1 cellular context compared by ENCODE assay signal in genomic region chr17:81034779-81035388, GRCh38.
TF ChIP-seq lines count a peak whose summit lies in the region.

A gene with protein sequence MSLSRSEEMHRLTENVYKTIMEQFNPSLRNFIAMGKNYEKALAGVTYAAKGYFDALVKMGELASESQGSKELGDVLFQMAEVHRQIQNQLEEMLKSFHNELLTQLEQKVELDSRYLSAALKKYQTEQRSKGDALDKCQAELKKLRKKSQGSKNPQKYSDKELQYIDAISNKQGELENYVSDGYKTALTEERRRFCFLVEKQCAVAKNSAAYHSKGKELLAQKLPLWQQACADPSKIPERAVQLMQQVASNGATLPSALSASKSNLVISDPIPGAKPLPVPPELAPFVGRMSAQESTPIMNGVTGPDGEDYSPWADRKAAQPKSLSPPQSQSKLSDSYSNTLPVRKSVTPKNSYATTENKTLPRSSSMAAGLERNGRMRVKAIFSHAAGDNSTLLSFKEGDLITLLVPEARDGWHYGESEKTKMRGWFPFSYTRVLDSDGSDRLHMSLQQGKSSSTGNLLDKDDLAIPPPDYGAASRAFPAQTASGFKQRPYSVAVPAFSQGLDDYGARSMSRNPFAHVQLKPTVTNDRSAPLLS (plus strand): TSS chr17:81035151. CDS start chr17:81035255, 104 bp downstream.

TF ChIP-seq in HEK293, 187 proteins besides CTCF, POLR2A, EP300 and RAD21 (continued from another document and continues in another):
- TF ChIP-seq, protein P1, sequence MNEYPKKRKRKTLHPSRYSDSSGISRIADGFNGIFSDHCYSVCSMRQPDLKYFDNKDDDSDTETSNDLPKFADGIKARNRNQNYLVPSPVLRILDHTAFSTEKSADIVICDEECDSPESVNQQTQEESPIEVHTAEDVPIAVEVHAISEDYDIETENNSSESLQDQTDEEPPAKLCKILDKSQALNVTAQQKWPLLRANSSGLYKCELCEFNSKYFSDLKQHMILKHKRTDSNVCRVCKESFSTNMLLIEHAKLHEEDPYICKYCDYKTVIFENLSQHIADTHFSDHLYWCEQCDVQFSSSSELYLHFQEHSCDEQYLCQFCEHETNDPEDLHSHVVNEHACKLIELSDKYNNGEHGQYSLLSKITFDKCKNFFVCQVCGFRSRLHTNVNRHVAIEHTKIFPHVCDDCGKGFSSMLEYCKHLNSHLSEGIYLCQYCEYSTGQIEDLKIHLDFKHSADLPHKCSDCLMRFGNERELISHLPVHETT (tag by site-specific recombination; IDR thresholded peaks at IDR 0.05): no peak
- TF ChIP-seq PRDM2 (tag by site-specific recombination; IDR thresholded peaks at IDR 0.05; ENCODE audit: borderline replicate concordance) (no peak), ZNF394 (tag by site-specific recombination; IDR thresholded peaks at IDR 0.05; ENCODE audit: borderline replicate concordance) (no peak), ZNF292 (tag by site-specific recombination; IDR thresholded peaks at IDR 0.05; ENCODE audit: borderline replicate concordance, low read depth) (no peak), ZSCAN30 (tag by site-specific recombination; IDR thresholded peaks at IDR 0.05) (no peak), ZFP69B (tag by site-specific recombination; IDR thresholded peaks at IDR 0.05) (no peak), SCRT2 (tag by site-specific recombination; IDR thresholded peaks at IDR 0.05) (no peak), ZNF311 (tag by site-specific recombination; IDR thresholded peaks at IDR 0.05; ENCODE audit: borderline replicate concordance) (no peak), ZNF501 (tag by site-specific recombination; IDR thresholded peaks at IDR 0.05) (no peak), RBAK (tag by site-specific recombination; IDR thresholded peaks at IDR 0.05) (no peak), ZNF548 (tag by site-specific recombination; IDR thresholded peaks at IDR 0.05) (no peak), ZNF354C (tag by site-specific recombination; IDR thresholded peaks at IDR 0.05; ENCODE audit: borderline replicate concordance, low read depth) (no peak), ZNF776 (tag by site-specific recombination; IDR thresholded peaks at IDR 0.05; ENCODE audit: borderline replicate concordance) (no peak), PRDM10 (tag by site-specific recombination; IDR thresholded peaks at IDR 0.05) (peak; percentile 77), GLI4 (tag by site-specific recombination; IDR thresholded peaks at IDR 0.05) (no peak), ZBTB8A (tag by site-specific recombination; IDR thresholded peaks at IDR 0.05) (peak; percentile 52), YY1 (tag by site-specific recombination; IDR thresholded peaks at IDR 0.05) (no peak), ZBTB49 (tag by site-specific recombination; IDR thresholded peaks at IDR 0.05; ENCODE audit: low read depth) (no peak), ZNF366 (tag by site-specific recombination; conservative IDR thresholded peaks at IDR 0.05) (no peak), SALL2 (tag by site-specific recombination; IDR thresholded peaks at IDR 0.05; ENCODE audit: borderline replicate concordance) (no peak), ZNF560 (tag by site-specific recombination; IDR thresholded peaks at IDR 0.05; ENCODE audit: borderline replicate concordance) (no peak), REST (tag by site-specific recombination; IDR thresholded peaks at IDR 0.05) (no peak), ZNF488 (tag by site-specific recombination; IDR thresholded peaks at IDR 0.05) (no peak)
- TF ChIP-seq, protein P2, sequence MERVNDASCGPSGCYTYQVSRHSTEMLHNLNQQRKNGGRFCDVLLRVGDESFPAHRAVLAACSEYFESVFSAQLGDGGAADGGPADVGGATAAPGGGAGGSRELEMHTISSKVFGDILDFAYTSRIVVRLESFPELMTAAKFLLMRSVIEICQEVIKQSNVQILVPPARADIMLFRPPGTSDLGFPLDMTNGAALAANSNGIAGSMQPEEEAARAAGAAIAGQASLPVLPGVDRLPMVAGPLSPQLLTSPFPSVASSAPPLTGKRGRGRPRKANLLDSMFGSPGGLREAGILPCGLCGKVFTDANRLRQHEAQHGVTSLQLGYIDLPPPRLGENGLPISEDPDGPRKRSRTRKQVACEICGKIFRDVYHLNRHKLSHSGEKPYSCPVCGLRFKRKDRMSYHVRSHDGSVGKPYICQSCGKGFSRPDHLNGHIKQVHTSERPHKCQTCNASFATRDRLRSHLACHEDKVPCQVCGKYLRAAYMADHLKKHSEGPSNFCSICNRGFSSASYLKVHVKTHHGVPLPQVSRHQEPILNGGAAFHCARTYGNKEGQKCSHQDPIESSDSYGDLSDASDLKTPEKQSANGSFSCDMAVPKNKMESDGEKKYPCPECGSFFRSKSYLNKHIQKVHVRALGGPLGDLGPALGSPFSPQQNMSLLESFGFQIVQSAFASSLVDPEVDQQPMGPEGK (tag by site-specific recombination; IDR thresholded peaks at IDR 0.05): peak; percentile 54; the same call in 1 of the 2 replicates
- TF ChIP-seq, protein P3, sequence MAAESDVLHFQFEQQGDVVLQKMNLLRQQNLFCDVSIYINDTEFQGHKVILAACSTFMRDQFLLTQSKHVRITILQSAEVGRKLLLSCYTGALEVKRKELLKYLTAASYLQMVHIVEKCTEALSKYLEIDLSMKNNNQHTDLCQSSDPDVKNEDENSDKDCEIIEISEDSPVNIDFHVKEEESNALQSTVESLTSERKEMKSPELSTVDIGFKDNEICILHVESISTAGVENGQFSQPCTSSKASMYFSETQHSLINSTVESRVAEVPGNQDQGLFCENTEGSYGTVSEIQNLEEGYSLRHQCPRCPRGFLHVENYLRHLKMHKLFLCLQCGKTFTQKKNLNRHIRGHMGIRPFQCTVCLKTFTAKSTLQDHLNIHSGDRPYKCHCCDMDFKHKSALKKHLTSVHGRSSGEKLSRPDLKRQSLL (tag by site-specific recombination; IDR thresholded peaks at IDR 0.05): peak; percentile 18; the same call in 1 of the 2 replicates
- TF ChIP-seq, protein P4, sequence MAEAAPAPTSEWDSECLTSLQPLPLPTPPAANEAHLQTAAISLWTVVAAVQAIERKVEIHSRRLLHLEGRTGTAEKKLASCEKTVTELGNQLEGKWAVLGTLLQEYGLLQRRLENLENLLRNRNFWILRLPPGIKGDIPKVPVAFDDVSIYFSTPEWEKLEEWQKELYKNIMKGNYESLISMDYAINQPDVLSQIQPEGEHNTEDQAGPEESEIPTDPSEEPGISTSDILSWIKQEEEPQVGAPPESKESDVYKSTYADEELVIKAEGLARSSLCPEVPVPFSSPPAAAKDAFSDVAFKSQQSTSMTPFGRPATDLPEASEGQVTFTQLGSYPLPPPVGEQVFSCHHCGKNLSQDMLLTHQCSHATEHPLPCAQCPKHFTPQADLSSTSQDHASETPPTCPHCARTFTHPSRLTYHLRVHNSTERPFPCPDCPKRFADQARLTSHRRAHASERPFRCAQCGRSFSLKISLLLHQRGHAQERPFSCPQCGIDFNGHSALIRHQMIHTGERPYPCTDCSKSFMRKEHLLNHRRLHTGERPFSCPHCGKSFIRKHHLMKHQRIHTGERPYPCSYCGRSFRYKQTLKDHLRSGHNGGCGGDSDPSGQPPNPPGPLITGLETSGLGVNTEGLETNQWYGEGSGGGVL (tag by site-specific recombination; IDR thresholded peaks at IDR 0.05): no peak
